Comparison of ENCODE assay signal across 11 cellular contexts in the genomic region with DNA sequence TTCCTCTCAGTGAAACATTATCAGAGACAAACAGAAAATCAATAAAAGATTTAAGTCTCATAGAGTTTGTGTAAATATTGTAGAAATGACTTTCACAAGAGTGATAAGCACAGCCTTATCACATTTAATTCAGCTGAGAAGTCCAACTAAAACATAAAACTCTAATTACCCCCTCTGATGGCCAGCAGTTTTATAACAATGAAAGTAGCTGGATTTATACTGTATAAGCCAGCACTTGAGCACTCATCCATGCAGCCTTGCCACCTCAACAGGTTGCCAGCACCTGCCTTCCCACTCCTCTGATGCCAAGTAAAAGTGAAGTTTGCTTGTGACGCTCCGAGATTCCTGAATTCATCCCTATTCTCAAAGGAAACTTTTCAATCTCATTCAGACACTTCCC.
DNase-seq lines count a peak whose midpoint lies in the region; ATAC-seq and TF ChIP-seq lines count a peak whose summit lies in the region.
"Had no signal": no experiment of that assay in that cellular context is flagged by ENCODE, and none has a peak within 500 bp of the region (broad histone marks: within the 10 kb centered on the region; RNA-seq: fewer than 3 reads in every experiment).

No MANE protein-coding gene starts in this region.

- ATAC-seq in HG02759 (IDR thresholded peaks at IDR 0.05; ENCODE audit: unreplicated experiment) (no peak), GM19455 (IDR thresholded peaks at IDR 0.05; ENCODE audit: unreplicated experiment) (no peak)

- H3K9me3 ChIP-seq in endodermal cell (ENCODE audit: control insufficient read depth, low read length): peaks cover 23% of the 10 kb centered on the region

- WGBS in endodermal cell (ENCODE audit: insufficient coverage in 1 of 2, insufficient read length in 1 of 2), 2 experiments: 98 to 100% methylated on average over 2 of the region's 2 CpGs

- H3K4me1 Mint-ChIP-seq in endodermal cell: peaks cover 23% of the 10 kb centered on the region

- no peak overlapping the region for H3K4me3 Mint-ChIP-seq in endodermal cell
- H3K4me3 Mint-ChIP-seq: activated naive CD4-positive, alpha-beta T cell treated with anti-CD3 and anti-CD28 coated beads for 36 hours; CD4-positive, CD25-positive, alpha-beta regulatory T cell had no signal

- peaks cover 1% of the 10 kb centered on the region for H3K36me3 Mint-ChIP-seq in endodermal cell (ENCODE audit: low read depth)
- H3K36me3 Mint-ChIP-seq: CD4-positive, CD25-positive, alpha-beta regulatory T cell had no signal

- H3K36me3 ChIP-seq in endodermal cell (ENCODE audit: control insufficient read depth, insufficient read depth, low read length): no peaks in the 10 kb centered on the region
- H3K36me3 ChIP-seq: MG63 had no signal

- no peak for TF ChIP-seq CTCF in endodermal cell (conservative IDR thresholded peaks at IDR 0.05)

- no peaks in the 10 kb centered on the region for H3K4me1 ChIP-seq in endodermal cell (ENCODE audit: control insufficient read depth, insufficient read depth, low read length)

- no peaks in the 10 kb centered on the region for H3K27me3 ChIP-seq in endodermal cell (ENCODE audit: control insufficient read depth, insufficient read depth, low read length, poor library complexity, severe bottlenecking)
- H3K27me3 ChIP-seq: MG63 had no signal

- DNase-seq in DMS79 (lab: John Stamatoyannopoulos, UW) (peak; percentile 61), NCI-H128 (lab: John Stamatoyannopoulos, UW; ENCODE audit: unreplicated experiment) (peak; percentile 13), SW480 (ENCODE audit: low spot score) (peak; percentile 3), kidney tubule cell (ENCODE audit: low spot score) (peak; percentile 41), endodermal cell (no peak)
- DNase-seq: activated naive CD4-positive, alpha-beta T cell treated with anti-CD3 and anti-CD28 coated beads for 36 hours; CD4-positive, CD25-positive, alpha-beta regulatory T cell; MG63; T-helper 9 cell had no signal

- peaks cover 18% of the 10 kb centered on the region for H3K9me3 Mint-ChIP-seq in endodermal cell

- H3K27ac ChIP-seq in endodermal cell (ENCODE audit: low read depth, low read length): no peak overlapping the region

- H3K9ac ChIP-seq in endodermal cell (ENCODE audit: extremely low read depth, low read length, poor library complexity, severe bottlenecking): no peak overlapping the region

- H3K27ac Mint-ChIP-seq in endodermal cell: no peak overlapping the region
- H3K27ac Mint-ChIP-seq: activated naive CD4-positive, alpha-beta T cell treated with anti-CD3 and anti-CD28 coated beads for 36 hours; CD4-positive, CD25-positive, alpha-beta regulatory T cell had no signal

- no peak overlapping the region for H3K4me3 ChIP-seq in endodermal cell (ENCODE audit: low read length)
- H3K4me3 ChIP-seq: MG63 had no signal

- no peaks in the 10 kb centered on the region for H3K27me3 Mint-ChIP-seq in endodermal cell (ENCODE audit: insufficient read depth)
